17 cellular contexts compared by ENCODE assay signal in the genomic region with DNA sequence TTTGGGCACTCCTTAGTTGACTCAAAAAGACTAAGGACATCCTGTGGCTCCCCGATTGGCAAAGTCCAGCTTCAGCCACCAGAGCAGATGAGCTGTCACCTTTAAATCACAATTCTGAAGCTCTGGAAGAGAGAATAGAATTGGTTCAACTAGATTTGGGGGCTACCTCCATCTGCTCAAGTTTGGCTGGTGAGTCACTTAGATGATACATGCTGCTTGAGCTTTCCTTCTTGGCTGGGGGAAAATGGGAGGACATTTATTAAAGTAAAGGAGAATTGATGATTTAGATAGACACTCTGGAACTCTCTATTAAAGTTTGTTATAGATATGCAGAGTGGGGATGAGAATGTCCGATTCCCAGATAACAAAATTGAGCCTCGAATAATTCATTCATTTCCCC. TPM values are rescaled to one million over a fixed set of nuclear protein-coding genes. Genes with fewer than 3 reads are reported as not detected.
"Had no signal": no experiment of that assay in that cellular context is flagged by ENCODE, and none has a peak within 500 bp of the region (broad histone marks: within the 10 kb centered on the region; RNA-seq: fewer than 3 reads in every experiment).

No MANE protein-coding gene starts in this region.

- H3K27ac ChIP-seq: heart right ventricle, pancreas, tibial artery, upper lobe of right lung had no signal

- H3K4me3 ChIP-seq: heart right ventricle, pancreas, smooth muscle cell, tibial artery, upper lobe of right lung had no signal

- ATAC-seq: esophagus mucosa; heart right ventricle; pancreas; right cardiac atrium; stimulated activated naive CD8-positive, alpha-beta T cell treated with anti-CD3 and anti-CD28 coated beads, Interleukin-15, Interleukin-2, amounts not matched to agents 100 U/mL and 50 U/mL, for 24 hours; upper lobe of right lung had no signal

- H3K9me3 ChIP-seq: heart right ventricle, pancreas, tibial artery, upper lobe of right lung had no signal

- H3K4me1 ChIP-seq: heart right ventricle, pancreas, tibial artery, upper lobe of right lung had no signal

- DNase-seq: effector memory CD4-positive, alpha-beta T cell; heart right ventricle; hypothalamus; kidney glomerular epithelial cell; mesendoderm; naive B cell; occipital lobe; pancreas; right cardiac atrium; stimulated activated CD4-positive, alpha-beta T cell treated with anti-CD3 and anti-CD28 coated beads, Interleukin-2, amount 100 ng/mL, for 48 hours; stimulated activated naive CD8-positive, alpha-beta T cell treated with anti-CD3 and anti-CD28 coated beads, Interleukin-15, Interleukin-2, amounts not matched to agents 100 U/mL and 50 U/mL, for 24 hours; tibial artery; upper lobe of right lung had no signal

- H3K36me3 ChIP-seq: heart right ventricle, pancreas, tibial artery, upper lobe of right lung had no signal

- H3K27me3 ChIP-seq: heart right ventricle, pancreas, tibial artery, upper lobe of right lung had no signal

RNA-seq across cellular contexts. Expression of a gene that starts 30.0 kb away (rescaled TPM):
- total RNA-seq: esophagus mucosa, lung microvascular endothelial cell, progenitor cell of endocrine pancreas had no signal
